Comparison of ENCODE assay signal across 3 cellular contexts in genomic region chr2:36511858-36512630, GRCh38.
TF ChIP-seq lines count a peak whose summit lies in the region.

No MANE protein-coding gene starts in this region.

TF ChIP-seq in K562, 482 proteins besides CTCF, POLR2A, EP300 and RAD21 (continues in another document):
- TF ChIP-seq SFPQ (IDR thresholded peaks at IDR 0.05; ENCODE audit: low read depth, low read length) = no peak
- no peak for TF ChIP-seq POLR3A (IDR thresholded peaks at IDR 0.05; ENCODE audit: borderline replicate concordance, extremely low read depth, insufficient read depth, insufficient read length)
- TF ChIP-seq BRD9 (IDR thresholded peaks at IDR 0.05; ENCODE audit: low read depth, partially characterized antibody) = no peak
- TF ChIP-seq ZNF75A (CRISPR knock-in tag; IDR thresholded peaks at IDR 0.05) = no peak
- no peak for TF ChIP-seq USF1 (CRISPR knock-in tag; IDR thresholded peaks at IDR 0.05)
- no peak for TF ChIP-seq KDM5B (IDR thresholded peaks at IDR 0.05; ENCODE audit: insufficient replicate concordance, low read depth, low read length)
- TF ChIP-seq XRCC5 (IDR thresholded peaks at IDR 0.05; ENCODE audit: low read depth, low read length) = no peak
- TF ChIP-seq ATF7 (IDR thresholded peaks at IDR 0.05) = no peak
- no peak for TF ChIP-seq CHCHD3 (CRISPR knock-in tag; IDR thresholded peaks at IDR 0.05)
- no peak for TF ChIP-seq U2AF2 (optimal IDR thresholded peaks at IDR 0.05; ENCODE audit: low read depth, low read length)
- TF ChIP-seq SMARCB1 (IDR thresholded peaks at IDR 0.05; ENCODE audit: insufficient read length, low read depth) = no peak
- peak; percentile 75 for TF ChIP-seq MTA2 (IDR thresholded peaks at IDR 0.05; ENCODE audit: low read depth)
- no peak for TF ChIP-seq ZNF561 (CRISPR knock-in tag; conservative IDR thresholded peaks at IDR 0.05)
- TF ChIP-seq NKRF (IDR thresholded peaks at IDR 0.05; ENCODE audit: borderline replicate concordance) = no peak
- no peak for TF ChIP-seq DMBX1 (CRISPR knock-in tag; IDR thresholded peaks at IDR 0.05; ENCODE audit: borderline replicate concordance)

TF ChIP-seq in GM23338, 12 proteins besides CTCF, POLR2A, EP300 and RAD21 (continued from another document):
- TF ChIP-seq REST (IDR thresholded peaks at IDR 0.05; ENCODE audit: unreplicated experiment) = no peak
- no peak for TF ChIP-seq EZH2phosphoT487 (IDR thresholded peaks at IDR 0.05; ENCODE audit: unreplicated experiment)
- no peak for TF ChIP-seq POLR2AphosphoS5 (IDR thresholded peaks at IDR 0.05; ENCODE audit: low read depth)
- TF ChIP-seq ZNF462 (CRISPR knock-in tag; IDR thresholded peaks at IDR 0.05) = no peak
- no peak for TF ChIP-seq ZNF114 (CRISPR knock-in tag; IDR thresholded peaks at IDR 0.05)
TF ChIP-seq in GM23338: peak in this region for 0.

TF ChIP-seq in WTC11, 78 proteins besides CTCF, POLR2A, EP300 and RAD21 (continued from another document):
- TF ChIP-seq ZNF532 (CRISPR knock-in tag; IDR thresholded peaks at IDR 0.05; ENCODE audit: borderline replicate concordance) (no peak), ZNF281 (CRISPR knock-in tag; IDR thresholded peaks at IDR 0.05) (no peak), SP1 (CRISPR knock-in tag; conservative IDR thresholded peaks at IDR 0.05) (no peak), JAZF1 (CRISPR knock-in tag; IDR thresholded peaks at IDR 0.05) (no peak), RELA (CRISPR knock-in tag; IDR thresholded peaks at IDR 0.05; ENCODE audit: borderline replicate concordance) (no peak), FOXK1 (CRISPR knock-in tag; IDR thresholded peaks at IDR 0.05) (no peak), ATF6 (CRISPR knock-in tag; IDR thresholded peaks at IDR 0.05) (no peak), PRRX2 (CRISPR knock-in tag; IDR thresholded peaks at IDR 0.05) (no peak), SMAD3 (CRISPR knock-in tag; IDR thresholded peaks at IDR 0.05; ENCODE audit: borderline replicate concordance) (no peak), ARID4B (CRISPR knock-in tag; IDR thresholded peaks at IDR 0.05; ENCODE audit: borderline replicate concordance) (no peak), NR3C1 (CRISPR knock-in tag; conservative IDR thresholded peaks at IDR 0.05; ENCODE audit: low read depth) (no peak)
